12 cellular contexts compared by ENCODE assay signal in genomic region chr17:33667052-33667509, GRCh38.
DNase-seq lines count a peak whose midpoint lies in the region; ATAC-seq, FAIRE-seq and TF ChIP-seq lines count a peak whose summit lies in the region.
"Had no signal": no experiment of that assay in that cellular context is flagged by ENCODE, and none has a peak within 500 bp of the region (broad histone marks: within the 10 kb centered on the region; RNA-seq: fewer than 3 reads in every experiment).

No MANE protein-coding gene starts in this region.

- RAD21 ChIA-PET in GM12878 (lab: Charles Lee; ENCODE audit: unreplicated experiment), result no interaction called here

- H3K4me1 Mint-ChIP-seq in Caco-2 (ENCODE audit: low read depth, unreplicated experiment), result no peaks in the 10 kb centered on the region

- no peaks in the 10 kb centered on the region for H3K9me3 Mint-ChIP-seq in Caco-2 (ENCODE audit: unreplicated experiment)
- H3K9me3 Mint-ChIP-seq: nephron had no signal

- H3K9ac ChIP-seq in BLaER1, result peak overlapping the region; percentile 47; the same call in 1 of the 2 replicates
- H3K9ac ChIP-seq in OCI-LY3 (ENCODE audit: low read length), result no peak overlapping the region
- H3K9ac ChIP-seq in GM12878 (ENCODE audit: control insufficient read depth, insufficient read depth, low read length), result no peak overlapping the region
- H3K9ac ChIP-seq in kidney (ENCODE audit: low read length in 2 of 2), result no peak overlapping the region

- H3K4me1 ChIP-seq in BLaER1 (peaks cover 48% of the 10 kb centered on the region), OCI-LY3 (ENCODE audit: low read length) (no peaks in the 10 kb centered on the region), GM12878 (ENCODE audit: control insufficient read depth, insufficient read depth, low read length) (no peaks in the 10 kb centered on the region), Caco-2 (no peaks in the 10 kb centered on the region), kidney (ENCODE audit: control insufficient read depth in 1 of 2, insufficient read depth in 1 of 2, low read depth in 1 of 2, low read length in 2 of 2) (no peaks in the 10 kb centered on the region)

- no peak overlapping the region for H3K27ac Mint-ChIP-seq in Caco-2 (ENCODE audit: unreplicated experiment)
- H3K27ac Mint-ChIP-seq: nephron had no signal

- H3K36me3 ChIP-seq in BLaER1, result no peaks in the 10 kb centered on the region
- H3K36me3 ChIP-seq in OCI-LY3 (replicated peaks; ENCODE audit: low read depth, low read length), result no peaks in the 10 kb centered on the region
- no peaks in the 10 kb centered on the region for H3K36me3 ChIP-seq in GM12878 (ENCODE audit: control insufficient read depth in 2 of 2, insufficient read depth in 2 of 2, low read length in 1 of 2)
- H3K36me3 ChIP-seq in Caco-2 (ENCODE audit: control insufficient read depth, insufficient read depth, low read length), result no peaks in the 10 kb centered on the region
- no peaks in the 10 kb centered on the region for H3K36me3 ChIP-seq in kidney (ENCODE audit: control insufficient read depth in 1 of 2, insufficient read depth in 2 of 2, low read length in 2 of 2)
- H3K36me3 ChIP-seq: heart left ventricle had no signal

- SMC1A ChIA-PET in GM12878 (lab: Charles Lee; ENCODE audit: uncharacterized antibody, unreplicated experiment), result interaction anchor here (1.1 kb wide), 1 partner anchor 16 kb away, joined by 3 read pairs; no protein-coding TSS in a partner anchor

- H3K9me3 ChIP-seq in BLaER1 (no peaks in the 10 kb centered on the region), OCI-LY3 (ENCODE audit: insufficient read depth, low read length) (no peaks in the 10 kb centered on the region), GM12878 (replicated peaks; ENCODE audit: control insufficient read depth, insufficient read depth, low read length) (no peaks in the 10 kb centered on the region), Caco-2 (no peaks in the 10 kb centered on the region), kidney (ENCODE audit: control insufficient read depth in 1 of 2, low read length in 2 of 2) (no peaks in the 10 kb centered on the region)
- H3K9me3 ChIP-seq: heart left ventricle had no signal

- BruUV-seq in GM12878 (replicated peaks; lab: Mats Ljungman, UMichigan) (no TSS peak), Caco-2 (replicated peaks; lab: Mats Ljungman, UMichigan) (no TSS peak)

- no peak for TF ChIP-seq CTCF in OCI-LY3 (IDR thresholded peaks at IDR 0.05; ENCODE audit: low read depth, low read length)
- no peak for TF ChIP-seq CTCF in GM12878 (IDR thresholded peaks at IDR 0.05 in 2 of 3, conservative IDR thresholded peaks at IDR 0.05 in 1 of 3; ENCODE audit: control insufficient read depth in 2 of 3, extremely low read depth in 1 of 3, insufficient read depth in 1 of 3, low read depth in 3 of 3, low read length in 3 of 3)
- no peak for TF ChIP-seq CTCF in Caco-2 (IDR thresholded peaks at IDR 0.05; ENCODE audit: insufficient read depth in 1 of 2, low read depth in 1 of 2, low read length in 1 of 2, severe bottlenecking in 1 of 2, unreplicated experiment in 1 of 2)
- TF ChIP-seq CTCF in kidney (IDR thresholded peaks at IDR 0.05; ENCODE audit: borderline replicate concordance, extremely low read depth, insufficient read depth), result no peak

- H3K79me2 ChIP-seq in OCI-LY3 (ENCODE audit: low read length) (no peaks in the 10 kb centered on the region), GM12878 (ENCODE audit: control insufficient read depth, insufficient read depth, low read length) (no peaks in the 10 kb centered on the region)

- in situ Hi-C loops in GM12878 (cut with MboI), result no loop called here

- no peak for TF ChIP-seq RAD21 in GM12878 (IDR thresholded peaks at IDR 0.05; ENCODE audit: insufficient read depth, low read depth, low read length)

- peak overlapping the region; percentile 87 for H3K4me2 ChIP-seq in BLaER1
- no peak overlapping the region for H3K4me2 ChIP-seq in OCI-LY3 (ENCODE audit: low read length)
- no peak overlapping the region; the same call in 1 of the 2 replicates for H3K4me2 ChIP-seq in GM12878 (ENCODE audit: control insufficient read depth, insufficient read depth)

- H3K27me3 ChIP-seq in BLaER1, result no peaks in the 10 kb centered on the region
- H3K27me3 ChIP-seq in OCI-LY3 (ENCODE audit: low read depth, low read length), result peaks cover 35% of the 10 kb centered on the region
- H3K27me3 ChIP-seq in GM12878 (replicated peaks in 1 of 2; ENCODE audit: control insufficient read depth in 2 of 2, insufficient read depth in 2 of 2, low read length in 1 of 2), result no peaks in the 10 kb centered on the region; a peak in 2 of 4 replicates
- no peaks in the 10 kb centered on the region; the same call in 1 of the 2 replicates for H3K27me3 ChIP-seq in Caco-2 (replicated peaks; ENCODE audit: control insufficient read depth, insufficient read depth, low read length)

- no peaks in the 10 kb centered on the region for H3K36me3 Mint-ChIP-seq in Caco-2 (ENCODE audit: insufficient read depth, unreplicated experiment)

- H3K27me3 Mint-ChIP-seq in Caco-2 (ENCODE audit: insufficient read depth, unreplicated experiment), result peaks cover 13% of the 10 kb centered on the region

- FAIRE-seq in GM12878 (lab: Jason Lieb, UNC), result peak; percentile 71
- FAIRE-seq in kidney (lab: Jason Lieb, UNC), result no peak

- ATAC-seq in GM19455 (IDR thresholded peaks at IDR 0.05; ENCODE audit: unreplicated experiment) (peak; percentile 67), GM12878 (peak; percentile 87)
- ATAC-seq: SK-N-SH treated with all-trans-retinoic acid at 6 μM for 48 hours had no signal

- peak; percentile 48 for DNase-seq in GM12878 (ENCODE audit: low read depth, low spot score)
- no peak for DNase-seq in NCI-H2171 (lab: John Stamatoyannopoulos, UW)
- DNase-seq in NCI-H524 (lab: John Stamatoyannopoulos, UW), result no peak
- DNase-seq in Caco-2, result no peak
- DNase-seq in kidney, result no peak
- DNase-seq: COR-L47 had no signal

- WGBS in GM12878 (ENCODE audit: insufficient coverage, insufficient replicate concordance, low lambda C conversion rate, missing lambda C conversion rate), result 0% methylated on average over 12 of the region's 12 CpGs

- H3K4me3 ChIP-seq in BLaER1, result peak overlapping the region; percentile 46; the same call in 1 of the 2 replicates
- H3K4me3 ChIP-seq in OCI-LY3 (ENCODE audit: low read length), result no peak overlapping the region
- H3K4me3 ChIP-seq in GM12878, result no peak overlapping the region
- H3K4me3 ChIP-seq in Caco-2 (ENCODE audit: low read depth, low read length), result no peak overlapping the region
- H3K4me3 ChIP-seq in kidney (ENCODE audit: low read length in 2 of 2), result no peak overlapping the region
- H3K4me3 ChIP-seq: heart left ventricle had no signal

- POLR2A ChIA-PET in GM12878 (lab: Charles Lee) (no interaction called here), Caco-2 (lab: Charles Lee) (no interaction called here)

- H4K20me1 ChIP-seq in BLaER1, result no peaks in the 10 kb centered on the region
- H4K20me1 ChIP-seq in OCI-LY3 (ENCODE audit: insufficient read depth, low read length), result no peaks in the 10 kb centered on the region
- no peaks in the 10 kb centered on the region for H4K20me1 ChIP-seq in GM12878 (ENCODE audit: control insufficient read depth, insufficient read depth)

- H2AFZ ChIP-seq in OCI-LY3 (ENCODE audit: low read depth, low read length) (no peak overlapping the region), GM12878 (ENCODE audit: control insufficient read depth, low read depth, low read length) (no peak overlapping the region)

- CTCF ChIA-PET in GM12878 (lab: Yijun Ruan, JAX) (no interaction called here), Caco-2 (lab: Charles Lee) (no interaction called here)

- peak in 1 of 2 experiments; percentile 6; a peak in 2 of 4 replicates for TF ChIP-seq EP300 in GM12878 (IDR thresholded peaks at IDR 0.05; ENCODE audit: borderline replicate concordance in 1 of 2, control insufficient read depth in 1 of 2, low read depth in 2 of 2, low read length in 2 of 2)

- intact Hi-C loops in GM12878 (cut with micrococcal nuclease; ENCODE audit: unreplicated experiment), result loop anchor here (5.0 kb wide), 1 partner anchor 210 kb away; no protein-coding TSS in a partner anchor
- intact Hi-C loops in Caco-2 (cut with micrococcal nuclease; ENCODE audit: unreplicated experiment), result no loop called here
- intact Hi-C loops in kidney (cut with DNase I), result no loop called here

- H3K27ac ChIP-seq in BLaER1, result peak overlapping the region; percentile 76
- H3K27ac ChIP-seq in OCI-LY3 (ENCODE audit: low read length), result 0 out of 2 replicates have a peak overlapping the region, but pooled peaks have one; percentile 11
- no peak overlapping the region for H3K27ac ChIP-seq in GM12878 (ENCODE audit: control insufficient read depth, insufficient read depth)
- no peak overlapping the region for H3K27ac ChIP-seq in kidney (ENCODE audit: low read depth in 2 of 2, low read length in 2 of 2)

- no peak for TF ChIP-seq POLR2A in GM12878 (IDR thresholded peaks at IDR 0.05; ENCODE audit: low read depth, low read length)

- no peak overlapping the region for H3K4me3 Mint-ChIP-seq in Caco-2 (ENCODE audit: unreplicated experiment)
- H3K4me3 Mint-ChIP-seq: nephron had no signal

TF ChIP-seq in GM12878, 131 proteins besides CTCF, POLR2A, EP300 and RAD21:
- TF ChIP-seq DPF2 (IDR thresholded peaks at IDR 0.05) (peak; percentile 53; the same call in 1 of the 2 replicates), HDAC2 (IDR thresholded peaks at IDR 0.05) (no peak), BHLHE40 (IDR thresholded peaks at IDR 0.05; ENCODE audit: borderline replicate concordance in 1 of 2, low read depth in 2 of 2, low read length in 1 of 2) (peak; percentile 72 to 85), WRNIP1 (IDR thresholded peaks at IDR 0.05; ENCODE audit: borderline replicate concordance, low read depth, low read length) (no peak), SP1 (IDR thresholded peaks at IDR 0.05; ENCODE audit: low read depth, low read length) (no peak), IKZF2 (IDR thresholded peaks at IDR 0.05) (peak; percentile 54 to 75), TCF12 (IDR thresholded peaks at IDR 0.05; ENCODE audit: low read depth, low read length) (peak; percentile 16; the same call in 1 of the 2 replicates), IKZF1 (conservative IDR thresholded peaks at IDR 0.05) (peak; percentile 57)

Comparison
In these comparisons a context has a peak if more than half of its experiments do, and no peak if none do; other contexts are left out.
1. H3K27ac ChIP-seq: peak in BLaER1 (single experiment) and OCI-LY3 (single experiment); none in GM12878 (single experiment) and kidney (0 of 2).